ENCODE assay signal across 8 cellular contexts in the genomic region with DNA sequence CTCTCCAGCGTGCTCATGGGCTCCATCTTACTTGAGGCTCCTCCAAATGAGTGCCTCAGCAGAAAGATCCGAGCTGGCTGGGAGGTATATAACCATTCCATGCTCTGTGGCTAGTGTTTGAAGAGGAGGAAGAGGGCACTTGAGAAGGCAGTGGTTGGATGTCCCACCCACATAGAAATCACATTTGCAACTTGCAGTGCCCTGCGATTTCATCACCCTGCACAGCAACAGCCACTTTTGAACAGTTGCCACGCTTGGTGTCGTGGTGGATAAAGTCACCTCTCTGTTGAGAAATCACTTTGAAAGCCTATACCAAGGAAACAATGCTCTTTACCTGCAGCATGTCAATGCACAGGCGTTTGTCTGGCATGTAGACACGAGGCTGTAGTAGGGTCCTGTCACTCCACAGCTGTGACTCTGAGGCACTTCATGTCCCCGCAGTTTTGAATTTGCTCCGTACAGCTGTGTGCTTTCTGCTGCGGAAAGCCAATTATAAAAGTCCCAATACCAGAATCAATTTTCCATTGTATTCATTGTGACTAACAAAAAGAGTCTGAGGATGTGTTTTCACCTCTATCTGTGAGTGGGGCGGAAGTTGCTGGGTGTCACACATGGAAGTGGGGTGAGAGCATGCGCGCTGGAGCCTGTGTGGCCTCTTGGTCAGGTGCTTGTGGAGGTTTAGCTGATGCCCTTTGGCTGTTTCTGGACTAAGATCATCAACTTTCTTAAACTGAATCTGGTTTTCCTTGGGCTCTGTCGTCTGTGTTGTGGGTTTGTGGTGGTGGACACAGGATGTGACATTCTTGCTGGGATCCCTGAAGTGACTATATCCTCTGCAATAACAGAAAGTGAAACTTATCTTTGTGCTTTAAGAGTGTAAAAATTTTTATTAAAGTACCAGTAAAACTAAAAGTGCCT. TPM values are rescaled to one million over a fixed set of nuclear protein-coding genes. Genes with fewer than 3 reads are reported as not detected.
DNase-seq lines count a peak whose midpoint lies in the region; ATAC-seq and TF ChIP-seq lines count a peak whose summit lies in the region.

No MANE protein-coding gene starts in this region.

- no peaks in the 10 kb centered on the region for H3K9me2 ChIP-seq in SK-N-SH

- peak overlapping the region; percentile 93 for H3K27ac Mint-ChIP-seq in activated naive CD4-positive, alpha-beta T cell treated with anti-CD3 and anti-CD28 coated beads, Interleukin-2, amount 50 U/mL, for 24 hours

- peaks cover 23 to 27% of the 10 kb centered on the region in 2 experiments for H3K36me3 ChIP-seq in SK-N-SH (replicated peaks in 1 of 2; ENCODE audit: control insufficient read depth in 1 of 2, insufficient read depth in 2 of 2, low read length in 1 of 2)

- H3K4me1 ChIP-seq in SK-N-SH (ENCODE audit: control insufficient read depth in 1 of 2, insufficient read depth in 2 of 2, low read depth in 1 of 2, low read length in 1 of 2), result peaks cover 0 to 4% of the 10 kb centered on the region in 2 experiments; a peak in 1 of 4 replicates

- peaks cover 30% of the 10 kb centered on the region for H3K79me2 ChIP-seq in SK-N-SH (ENCODE audit: insufficient read depth)

- TF ChIP-seq EP300 in SK-N-SH (IDR thresholded peaks at IDR 0.05; ENCODE audit: borderline replicate concordance in 1 of 2, low read depth in 1 of 2, low read length in 1 of 2), result no peak

- peaks cover 1% of the 10 kb centered on the region; the same call in 1 of the 2 replicates for H3K27me3 ChIP-seq in SK-N-SH (ENCODE audit: insufficient read depth)

- no peaks in the 10 kb centered on the region for H3K9me3 Mint-ChIP-seq in activated naive CD4-positive, alpha-beta T cell treated with anti-CD3 and anti-CD28 coated beads, Interleukin-2, amount 50 U/mL, for 24 hours

- ATAC-seq in GM18909 (IDR thresholded peaks at IDR 0.05; ENCODE audit: poor library complexity, unreplicated experiment) (peak; percentile 26), HG03103 (IDR thresholded peaks at IDR 0.05; ENCODE audit: low read depth, unreplicated experiment) (peak; percentile 33)

- no peak overlapping the region for H3K4me2 ChIP-seq in SK-N-SH

- H2AFZ ChIP-seq in SK-N-SH (ENCODE audit: low read depth), result no peak overlapping the region

- no peaks in the 10 kb centered on the region for H3K9me3 ChIP-seq in SK-N-SH

- WGBS in SK-N-SH (ENCODE audit: low lambda C conversion rate), result 97% methylated on average over 14 of the region's 14 CpGs

- H3K4me3 Mint-ChIP-seq in activated naive CD4-positive, alpha-beta T cell treated with anti-CD3 and anti-CD28 coated beads, Interleukin-2, amount 50 U/mL, for 24 hours, result peak overlapping the region; percentile 87

- POLR2A ChIA-PET in SK-N-SH (lab: Yijun Ruan, JAX), result interaction anchor here (0.8 kb wide), 1 partner anchor 14 kb away, joined by 4 read pairs; no protein-coding TSS in a partner anchor

- H3K27ac ChIP-seq in SK-N-SH (ENCODE audit: low read depth in 2 of 2, low read length in 1 of 2), result no peak overlapping the region

- H3K4me3 ChIP-seq in SK-N-SH (ENCODE audit: low read depth in 2 of 2, low read length in 1 of 2), result no peak overlapping the region

- no peak for TF ChIP-seq RAD21 in SK-N-SH (IDR thresholded peaks at IDR 0.05; ENCODE audit: low read length)

- H3K36me3 Mint-ChIP-seq in activated naive CD4-positive, alpha-beta T cell treated with anti-CD3 and anti-CD28 coated beads, Interleukin-2, amount 50 U/mL, for 24 hours, result peaks cover 13% of the 10 kb centered on the region

- DNase-seq in SIG-M5 (lab: John Stamatoyannopoulos, UW) (peak; percentile 7), islet precursor cell (peak; percentile 57), SK-N-SH (no peak), amniotic stem cell (lab: John Stamatoyannopoulos, UW) (no peak)
- DNase-seq in stimulated activated CD4-positive, alpha-beta T cell treated with anti-CD3 and anti-CD28 coated beads, Interleukin-4, amount 100 ng/mL, for 1 hour, result peak; percentile 77

- H3K9ac ChIP-seq in SK-N-SH, result no peak overlapping the region

- H4K20me1 ChIP-seq in SK-N-SH (ENCODE audit: insufficient read depth), result no peaks in the 10 kb centered on the region

- TF ChIP-seq CTCF in SK-N-SH (IDR thresholded peaks at IDR 0.05), result no peak

- peaks cover 64% of the 10 kb centered on the region for H3K4me1 Mint-ChIP-seq in activated naive CD4-positive, alpha-beta T cell treated with anti-CD3 and anti-CD28 coated beads, Interleukin-2, amount 50 U/mL, for 24 hours

- CTCF ChIA-PET in SK-N-SH (lab: Yijun Ruan, JAX), result interaction anchor here (1.7 kb wide), 1 partner anchor 53 kb away, joined by 6 read pairs; no protein-coding TSS in a partner anchor

- H3F3A ChIP-seq in SK-N-SH (replicated peaks; ENCODE audit: insufficient read depth), result no peaks in the 10 kb centered on the region

- no peaks in the 10 kb centered on the region for H3K27me3 Mint-ChIP-seq in activated naive CD4-positive, alpha-beta T cell treated with anti-CD3 and anti-CD28 coated beads, Interleukin-2, amount 50 U/mL, for 24 hours

TF ChIP-seq in SK-N-SH, 30 proteins besides CTCF, POLR2A, EP300 and RAD21 (continues in another document):
- TF ChIP-seq FOXJ3 (CRISPR knock-in tag; IDR thresholded peaks at IDR 0.05) (no peak), REST (IDR thresholded peaks at IDR 0.05; ENCODE audit: low read depth, low read length) (no peak), TAF1 (IDR thresholded peaks at IDR 0.05; ENCODE audit: borderline replicate concordance, low read depth, low read length) (no peak), FOXM1 (IDR thresholded peaks at IDR 0.05; ENCODE audit: low read depth) (no peak), MAX (IDR thresholded peaks at IDR 0.05; ENCODE audit: low read depth) (no peak), TCF12 (IDR thresholded peaks at IDR 0.05) (no peak), YY1 (IDR thresholded peaks at IDR 0.05; ENCODE audit: low read depth) (no peak), SMC3 (IDR thresholded peaks at IDR 0.05; ENCODE audit: low read depth, low read length) (no peak), CHD2 (IDR thresholded peaks at IDR 0.05; ENCODE audit: low read length, partially characterized antibody) (no peak)
- TF ChIP-seq, protein P1, sequence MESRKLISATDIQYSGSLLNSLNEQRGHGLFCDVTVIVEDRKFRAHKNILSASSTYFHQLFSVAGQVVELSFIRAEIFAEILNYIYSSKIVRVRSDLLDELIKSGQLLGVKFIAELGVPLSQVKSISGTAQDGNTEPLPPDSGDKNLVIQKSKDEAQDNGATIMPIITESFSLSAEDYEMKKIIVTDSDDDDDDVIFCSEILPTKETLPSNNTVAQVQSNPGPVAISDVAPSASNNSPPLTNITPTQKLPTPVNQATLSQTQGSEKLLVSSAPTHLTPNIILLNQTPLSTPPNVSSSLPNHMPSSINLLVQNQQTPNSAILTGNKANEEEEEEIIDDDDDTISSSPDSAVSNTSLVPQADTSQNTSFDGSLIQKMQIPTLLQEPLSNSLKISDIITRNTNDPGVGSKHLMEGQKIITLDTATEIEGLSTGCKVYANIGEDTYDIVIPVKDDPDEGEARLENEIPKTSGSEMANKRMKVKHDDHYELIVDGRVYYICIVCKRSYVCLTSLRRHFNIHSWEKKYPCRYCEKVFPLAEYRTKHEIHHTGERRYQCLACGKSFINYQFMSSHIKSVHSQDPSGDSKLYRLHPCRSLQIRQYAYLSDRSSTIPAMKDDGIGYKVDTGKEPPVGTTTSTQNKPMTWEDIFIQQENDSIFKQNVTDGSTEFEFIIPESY (IDR thresholded peaks at IDR 0.05; ENCODE audit: borderline replicate concordance, low read depth), result no peak
- TF ChIP-seq, protein P2, sequence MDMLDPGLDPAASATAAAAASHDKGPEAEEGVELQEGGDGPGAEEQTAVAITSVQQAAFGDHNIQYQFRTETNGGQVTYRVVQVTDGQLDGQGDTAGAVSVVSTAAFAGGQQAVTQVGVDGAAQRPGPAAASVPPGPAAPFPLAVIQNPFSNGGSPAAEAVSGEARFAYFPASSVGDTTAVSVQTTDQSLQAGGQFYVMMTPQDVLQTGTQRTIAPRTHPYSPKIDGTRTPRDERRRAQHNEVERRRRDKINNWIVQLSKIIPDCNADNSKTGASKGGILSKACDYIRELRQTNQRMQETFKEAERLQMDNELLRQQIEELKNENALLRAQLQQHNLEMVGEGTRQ (IDR thresholded peaks at IDR 0.05; ENCODE audit: borderline replicate concordance, low read depth, low read length), result no peak

RNA-seq across cellular contexts. Expression of gene CNDP2, which starts 2.8 kb away (rescaled TPM):
- 78.5 and 84.9 TPM in 2 replicates for polyA plus RNA-seq in SK-N-SH (2012; rRNA removed)
- 67.8 and 70.5 TPM in 2 replicates for polyA plus RNA-seq in SK-N-SH (2012; cell fraction: cytosol; rRNA removed)
- polyA plus RNA-seq in SK-N-SH (2012; cell fraction: nucleus; rRNA removed), result 99.2 and 102 TPM in 2 replicates

RNA-seq across cellular contexts. Expression of gene CNDP1, which starts 35.3 kb away (rescaled TPM):
- not detected in 2 replicates for polyA plus RNA-seq in SK-N-SH (2012; rRNA removed)
- not detected in 2 replicates for polyA plus RNA-seq in SK-N-SH (2012; cell fraction: cytosol; rRNA removed)
- not detected in 2 replicates for polyA plus RNA-seq in SK-N-SH (2012; cell fraction: nucleus; rRNA removed)

RNA-seq across cellular contexts. Expression of gene DIPK1C, which starts 41.9 kb away (rescaled TPM):
- polyA plus RNA-seq in SK-N-SH (2012; rRNA removed), result not detected in 2 replicates
- not detected in 2 replicates for polyA plus RNA-seq in SK-N-SH (2012; cell fraction: cytosol; rRNA removed)
- polyA plus RNA-seq in SK-N-SH (2012; cell fraction: nucleus; rRNA removed), result not detected in 2 replicates

Comparison
In these comparisons a context has a peak if more than half of its experiments do, and no peak if none do; other contexts are left out.
1. DNase-seq: peak in SIG-M5 (single experiment), islet precursor cell (single experiment) and stimulated activated CD4-positive, alpha-beta T cell treated with anti-CD3 and anti-CD28 coated beads, Interleukin-4, amount 100 ng/mL, for 1 hour (single experiment); none in SK-N-SH (single experiment) and amniotic stem cell (single experiment).